Comparison of ENCODE assay signal across 20 cellular contexts in genomic region chr5:161235569-161235968, GRCh38.
"Had no signal": no experiment of that assay in that cellular context is flagged by ENCODE, and none has a peak within 500 bp of the region (broad histone marks: within the 10 kb centered on the region; RNA-seq: fewer than 3 reads in every experiment).

No MANE protein-coding gene starts in this region.

- H3K9me3 Mint-ChIP-seq: mesothelial cell of epicardium had no signal

- H3K27ac Mint-ChIP-seq: mesothelial cell of epicardium had no signal

- H3K27ac ChIP-seq: coronary artery, dorsolateral prefrontal cortex, esophagus squamous epithelium, gastrocnemius medialis, lower lobe of right lung had no signal

- H3K9me3 ChIP-seq: esophagus squamous epithelium, gastrocnemius medialis, heart right ventricle, lower lobe of right lung, mucosa of descending colon had no signal

- H3K4me3 ChIP-seq: coronary artery, dorsolateral prefrontal cortex, esophagus squamous epithelium, gastrocnemius medialis, heart right ventricle, lower lobe of right lung, mucosa of descending colon had no signal

- H3K4me1 ChIP-seq: esophagus squamous epithelium, gastrocnemius medialis, lower lobe of right lung had no signal

- H3K36me3 Mint-ChIP-seq: mesothelial cell of epicardium had no signal

- H3K4me3 Mint-ChIP-seq: mesothelial cell of epicardium had no signal

- ATAC-seq: gastrocnemius medialis, left colon, left lobe of liver, left ventricle myocardium superior, lower lobe of right lung, mucosa of descending colon had no signal

- H3K36me3 ChIP-seq: esophagus squamous epithelium, gastrocnemius medialis, heart right ventricle, lower lobe of right lung had no signal

- DNase-seq: dermis blood vessel endothelial cell; dorsolateral prefrontal cortex; effector CD4-positive, alpha-beta T cell; effector memory CD4-positive, alpha-beta T cell; esophagus squamous epithelium; foreskin fibroblast; foreskin melanocyte; gastrocnemius medialis; glutamatergic neuron; head of caudate nucleus; heart right ventricle; hippocampal formation; left colon; left ventricle myocardium superior; lower lobe of right lung; mesenchymal stem cell; mucosa of descending colon had no signal

- H3K27me3 ChIP-seq: dorsolateral prefrontal cortex, esophagus squamous epithelium, gastrocnemius medialis, heart right ventricle had no signal
